8 cellular contexts compared by ENCODE assay signal in the genomic region with DNA sequence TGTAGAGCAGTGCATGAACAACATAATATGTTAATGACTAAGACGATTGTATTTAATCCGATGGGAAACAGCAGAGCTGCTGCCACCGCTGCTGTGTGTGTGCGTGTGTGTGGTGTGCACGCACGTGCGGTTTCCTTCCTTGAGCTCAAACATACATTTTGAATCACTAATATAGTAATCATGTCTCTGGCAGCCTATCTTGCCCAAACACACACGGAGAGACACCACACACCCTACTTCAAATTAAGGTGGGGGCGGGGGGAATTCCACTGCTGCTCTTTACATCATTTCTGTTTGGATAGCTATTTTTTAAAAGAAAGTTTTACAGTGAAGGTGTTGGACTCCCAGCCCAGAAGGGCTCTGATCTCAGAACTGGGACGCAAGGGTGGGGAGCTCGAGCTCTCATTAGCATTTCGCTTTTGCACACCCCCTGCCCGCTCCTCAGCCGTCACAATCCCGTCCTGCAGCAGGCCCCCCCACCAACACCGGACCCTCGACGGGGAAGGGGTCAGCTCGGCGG. TPM values are rescaled to one million over a fixed set of nuclear protein-coding genes. Genes with fewer than 3 reads are reported as not detected.
DNase-seq lines count a peak whose midpoint lies in the region; ATAC-seq, FAIRE-seq and TF ChIP-seq lines count a peak whose summit lies in the region.

No MANE protein-coding gene starts in this region.

- peaks cover 1 to 4% (median 2%) of the 10 kb centered on the region in 3 donors for H3K4me1 Mint-ChIP-seq in IgD-negative memory B cell

- peak overlapping the region; percentile 32 to 77 for H3K4me3 ChIP-seq in esophagus (ENCODE audit: low read depth in 1 of 2, low read length in 2 of 2)

- peak overlapping the region in 1 of 3 donors; percentile 89 for H3K27ac Mint-ChIP-seq in IgD-negative memory B cell

- peaks cover 0 to 2% of the 10 kb centered on the region in 2 donors for H3K27me3 ChIP-seq in esophagus (ENCODE audit: control insufficient read depth in 1 of 2, insufficient read depth in 2 of 2, low read length in 2 of 2)

- FAIRE-seq in D721Med (lab: Jason Lieb, UNC): no peak

- H3K4me3 Mint-ChIP-seq in IgD-negative memory B cell: peak overlapping the region; percentile 21 to 76 (median 60)

- peaks cover 34% of the 10 kb centered on the region for H3K27me3 Mint-ChIP-seq in IgD-negative memory B cell

- no peak for ATAC-seq in HG02588 (IDR thresholded peaks at IDR 0.05; ENCODE audit: unreplicated experiment)

- peak overlapping the region; percentile 49 to 75 for H3K27ac ChIP-seq in esophagus (ENCODE audit: low read depth in 2 of 2, low read length in 1 of 2)

- 25 to 29% methylated on average over 20 of the region's 20 CpGs for WGBS in esophagus, 2 donors

- H3K9me3 Mint-ChIP-seq in IgD-negative memory B cell: no peaks in the 10 kb centered on the region

- peak; percentile 45 for DNase-seq in activated CD8-positive, alpha-beta memory T cell treated with anti-CD3 and anti-CD28 coated beads, Interleukin-2, amount 50 U/mL, for 1 hour (ENCODE audit: extremely low read depth)
- DNase-seq in stimulated activated CD4-positive, alpha-beta T cell treated with anti-CD3 and anti-CD28 coated beads, TNF-alpha, amount 100 ng/mL, for 4 hours (ENCODE audit: low read depth in 3 of 3): peak; percentile 28 to 44 (median 40)
- DNase-seq in D721Med (ENCODE audit: insufficient read length, low spot score) (no peak), SIG-M5 (lab: John Stamatoyannopoulos, UW) (no peak), NCI-H2107 treated with DMSO at 0.1 percent for 48 hours (lab: John Stamatoyannopoulos, UW; ENCODE audit: unreplicated experiment) (no peak)

- H3K4me1 ChIP-seq in esophagus (ENCODE audit: control insufficient read depth in 2 of 2, insufficient read depth in 2 of 2, low read length in 1 of 2): peaks cover 4 to 6% of the 10 kb centered on the region in 2 donors

- H3K36me3 Mint-ChIP-seq in IgD-negative memory B cell: no peaks in the 10 kb centered on the region

- no peaks in the 10 kb centered on the region for H3K9me3 ChIP-seq in esophagus (ENCODE audit: control insufficient read depth in 2 of 2, insufficient read depth in 1 of 2, low read depth in 1 of 2, low read length in 1 of 2)

- H3K36me3 ChIP-seq in esophagus (ENCODE audit: control insufficient read depth in 2 of 2, insufficient read depth in 2 of 2, low read length in 1 of 2): no peaks in the 10 kb centered on the region

- TF ChIP-seq CTCF in D721Med (IDR thresholded peaks at IDR 0.05; ENCODE audit: insufficient read depth, missing control alignments): no peak

RNA-seq across cellular contexts. Expression of a gene that starts 0.6 kb away (rescaled TPM):
- not detected for polyA plus RNA-seq in IgD-negative memory B cell
- polyA plus RNA-seq in esophagus: 10 to 100 TPM in 1 of 2 donors, 1 to 10 TPM in 1; 8.6 to 12.9 TPM

RNA-seq across cellular contexts. Expression of a gene that starts 33.9 kb away (rescaled TPM):
- polyA plus RNA-seq in IgD-negative memory B cell (0.78 TPM), esophagus (under 1 TPM in 1 of 2 donors, not detected in 1; 0.14 TPM)

Comparison
In these comparisons a context has a peak if more than half of its experiments do, and no peak if none do; other contexts are left out.
1. DNase-seq: peak in activated CD8-positive, alpha-beta memory T cell treated with anti-CD3 and anti-CD28 coated beads, Interleukin-2, amount 50 U/mL, for 1 hour (single experiment) and stimulated activated CD4-positive, alpha-beta T cell treated with anti-CD3 and anti-CD28 coated beads, TNF-alpha, amount 100 ng/mL, for 4 hours (3 of 3); none in D721Med (single experiment), SIG-M5 (single experiment) and NCI-H2107 treated with DMSO at 0.1 percent for 48 hours (single experiment).